In the genomic region with DNA sequence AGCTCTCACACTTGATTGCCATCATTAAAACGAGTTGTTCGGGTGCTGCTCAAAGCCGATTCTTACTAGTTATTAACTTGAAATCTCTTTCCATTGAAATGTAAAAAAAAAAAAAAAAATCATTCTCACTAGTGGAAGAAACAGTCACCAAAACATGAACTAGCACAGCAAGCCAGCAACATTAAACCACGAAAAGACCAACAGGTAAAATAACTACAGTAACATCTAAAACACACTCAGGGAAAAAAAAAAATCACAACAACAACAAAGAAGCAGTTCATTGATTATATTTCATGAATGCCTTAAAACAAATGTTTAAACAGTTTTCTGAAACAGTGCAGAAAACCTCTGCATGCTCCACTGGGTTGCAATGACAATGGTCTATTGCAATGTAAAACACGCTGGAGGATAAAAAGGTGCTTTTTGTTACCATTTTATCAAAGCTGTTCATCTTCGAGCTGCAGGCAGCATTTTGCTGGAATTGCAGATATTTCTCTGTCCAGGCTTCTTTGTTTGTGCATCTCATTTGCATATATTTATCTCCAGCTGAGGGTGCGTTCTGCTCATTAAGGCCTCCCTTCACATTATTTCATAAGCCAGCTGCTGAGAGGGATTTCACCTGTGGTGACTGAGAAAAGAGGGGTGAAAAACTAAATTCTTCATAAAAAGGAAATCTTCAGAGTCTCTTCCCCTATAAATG, we compare ENCODE assay signal across 15 cellular contexts.
DNase-seq lines count a peak whose midpoint lies in the region; ATAC-seq and TF ChIP-seq lines count a peak whose summit lies in the region.
"Had no signal": no experiment of that assay in that cellular context is flagged by ENCODE, and none has a peak within 500 bp of the region (broad histone marks: within the 10 kb centered on the region; RNA-seq: fewer than 3 reads in every experiment).

No MANE protein-coding gene starts in this region.

- H3K9me3 Mint-ChIP-seq in GM23338 (no peaks in the 10 kb centered on the region), WTC11 (no peaks in the 10 kb centered on the region), chondrocyte (ENCODE audit: low read depth) (no peaks in the 10 kb centered on the region)
- H3K9me3 Mint-ChIP-seq: activated T-cell treated with anti-CD3 and anti-CD28 coated beads, Interleukin-2, amount 50 U/mL, for 72 hours; IgD-negative memory B cell had no signal

- H3K4me3 Mint-ChIP-seq in GM23338 (no peak overlapping the region; the same call in 2 of the 3 replicates), WTC11 (no peak overlapping the region), chondrocyte (ENCODE audit: unreplicated experiment) (no peak overlapping the region)
- H3K4me3 Mint-ChIP-seq: activated T-cell treated with anti-CD3 and anti-CD28 coated beads, Interleukin-2, amount 50 U/mL, for 72 hours; IgD-negative memory B cell had no signal

- no peaks in the 10 kb centered on the region for H3K27me3 ChIP-seq in GM23338 (ENCODE audit: insufficient read depth)
- H3K27me3 ChIP-seq in sigmoid colon: no peaks in the 10 kb centered on the region
- H3K27me3 ChIP-seq: thyroid gland had no signal

- no peaks in the 10 kb centered on the region for H3K9me3 ChIP-seq in sigmoid colon
- H3K9me3 ChIP-seq: thyroid gland had no signal

- peak; percentile 68 for ATAC-seq in GM23338
- peak; percentile 24; the same call in 1 of the 2 replicates for ATAC-seq in WTC11
- ATAC-seq in GM18511 (IDR thresholded peaks at IDR 0.05; ENCODE audit: unreplicated experiment): no peak
- no peak for ATAC-seq in GM18867 (IDR thresholded peaks at IDR 0.05; ENCODE audit: unreplicated experiment)
- ATAC-seq: activated T-cell treated with anti-CD3 and anti-CD28 coated beads, Interleukin-2, amount 50 U/mL, for 72 hours had no signal

- H3K4me1 Mint-ChIP-seq in GM23338: peaks cover 58% of the 10 kb centered on the region
- peaks cover 50% of the 10 kb centered on the region for H3K4me1 Mint-ChIP-seq in WTC11
- H3K4me1 Mint-ChIP-seq in chondrocyte (ENCODE audit: low read depth): no peaks in the 10 kb centered on the region
- H3K4me1 Mint-ChIP-seq: IgD-negative memory B cell had no signal

- H3K4me1 ChIP-seq in GM23338 (ENCODE audit: insufficient read depth): peaks cover 45% of the 10 kb centered on the region
- H3K4me1 ChIP-seq in sigmoid colon: peaks cover 3 to 78% (median 67%) of the 10 kb centered on the region in 4 donors
- H3K4me1 ChIP-seq: thyroid gland had no signal

- H3K9me2 ChIP-seq in GM23338 (ENCODE audit: insufficient read depth): no peaks in the 10 kb centered on the region

- H3K36me3 ChIP-seq in GM23338 (ENCODE audit: insufficient read depth): no peaks in the 10 kb centered on the region
- H3K36me3 ChIP-seq in sigmoid colon: no peaks in the 10 kb centered on the region
- H3K36me3 ChIP-seq: thyroid gland had no signal

- CTCF ChIA-PET in WTC11 (lab: Charles Lee): no interaction called here

- H3K4me3 ChIP-seq in GM23338: peak overlapping the region; percentile 7; the same call in 1 of the 2 replicates
- H3K4me3 ChIP-seq in sigmoid colon: no peak overlapping the region
- H3K4me3 ChIP-seq: thyroid gland had no signal

- intact Hi-C loops in sigmoid colon (cut with DNase I): loop anchor here (5.0 to 10.0 kb wide), 7 partner anchors 43 to 1145 kb away; no protein-coding TSS in a partner anchor

- H4K20me1 ChIP-seq in GM23338 (replicated peaks; ENCODE audit: insufficient read depth): no peaks in the 10 kb centered on the region

- H3K27me3 Mint-ChIP-seq in GM23338 (ENCODE audit: insufficient read depth, low read depth, poor library complexity) (peaks cover 6% of the 10 kb centered on the region), WTC11 (ENCODE audit: low read depth) (no peaks in the 10 kb centered on the region), chondrocyte (ENCODE audit: low read depth) (peaks cover 28% of the 10 kb centered on the region)

- H3K36me3 Mint-ChIP-seq in GM23338 (ENCODE audit: low read depth) (no peaks in the 10 kb centered on the region), WTC11 (no peaks in the 10 kb centered on the region), chondrocyte (ENCODE audit: low read depth) (no peaks in the 10 kb centered on the region)
- H3K36me3 Mint-ChIP-seq: IgD-negative memory B cell had no signal

- peak overlapping the region; percentile 22 for H3K4me2 ChIP-seq in GM23338

- H2AFZ ChIP-seq in GM23338: no peak overlapping the region

- WGBS in sigmoid colon, 2 donors: 59 to 77% methylated on average over 7 of the region's 7 CpGs

- H3K27ac ChIP-seq in GM23338 (ENCODE audit: low read depth) (no peak overlapping the region), sigmoid colon (peak overlapping the region; percentile 76 to 91 (median 85))
- H3K27ac ChIP-seq: thyroid gland had no signal

- H3K27ac Mint-ChIP-seq in GM23338 (no peak overlapping the region), WTC11 (peak overlapping the region; percentile 28; the same call in 1 of the 2 replicates), chondrocyte (ENCODE audit: unreplicated experiment) (no peak overlapping the region)
- H3K27ac Mint-ChIP-seq: activated T-cell treated with anti-CD3 and anti-CD28 coated beads, Interleukin-2, amount 50 U/mL, for 72 hours; IgD-negative memory B cell had no signal

- H3K79me2 ChIP-seq in GM23338 (replicated peaks; ENCODE audit: insufficient read depth): no peaks in the 10 kb centered on the region

- DNase-seq in GM23338 (ENCODE audit: low spot score) (peak; percentile 36), WTC11 (ENCODE audit: low spot score) (no peak), medulla oblongata (ENCODE audit: extremely low spot score) (peak; percentile 39), sigmoid colon (no peak), chondrocyte (ENCODE audit: low spot score) (no peak), D341Med (ENCODE audit: low spot score) (no peak)
- DNase-seq: activated CD4-positive, alpha-beta T cell treated with anti-CD3 and anti-CD28 coated beads, Interleukin-2, amount 50 U/mL, for 48 hours; activated T-cell treated with anti-CD3 and anti-CD28 coated beads, Interleukin-2, amount 50 U/mL, for 72 hours; AML-193; islet precursor cell; NCI-H2171 treated with DMSO at 0.1 percent for 48 hours; thyroid gland had no signal

- no peaks in the 10 kb centered on the region for H3F3A ChIP-seq in GM23338 (replicated peaks; ENCODE audit: low read depth)

- no peak for TF ChIP-seq CTCF in GM23338 (conservative IDR thresholded peaks at IDR 0.05; ENCODE audit: low read depth in 2 of 2)
- TF ChIP-seq CTCF in WTC11 (IDR thresholded peaks at IDR 0.05): no peak
- TF ChIP-seq CTCF in sigmoid colon (IDR thresholded peaks at IDR 0.05): no peak
- no peak for TF ChIP-seq CTCF in chondrocyte (IDR thresholded peaks at IDR 0.05)

- TF ChIP-seq EP300 in sigmoid colon (IDR thresholded peaks at IDR 0.05): no peak

- POLR2A ChIA-PET in WTC11 (lab: Charles Lee): no interaction called here

- no peak for TF ChIP-seq POLR2A in sigmoid colon (IDR thresholded peaks at IDR 0.05)

TF ChIP-seq in GM23338, 12 proteins besides CTCF, POLR2A, EP300 and RAD21:
- TF ChIP-seq EZH2phosphoT487 (IDR thresholded peaks at IDR 0.05; ENCODE audit: unreplicated experiment) (no peak), STAT1 (IDR thresholded peaks at IDR 0.05; ENCODE audit: unreplicated experiment) (no peak)

TF ChIP-seq in WTC11, 78 proteins besides CTCF, POLR2A, EP300 and RAD21:
- TF ChIP-seq NFYB (CRISPR knock-in tag; conservative IDR thresholded peaks at IDR 0.05; ENCODE audit: low read depth) (no peak), TEAD1 (CRISPR knock-in tag; IDR thresholded peaks at IDR 0.05) (no peak), USF1 (CRISPR knock-in tag; IDR thresholded peaks at IDR 0.05) (no peak), JAZF1 (CRISPR knock-in tag; IDR thresholded peaks at IDR 0.05) (no peak), E2F5 (CRISPR knock-in tag; IDR thresholded peaks at IDR 0.05) (no peak)
TF ChIP-seq in WTC11: peak in this region for 0.

Comparison
In these comparisons a context has a peak if more than half of its experiments do, and no peak if none do; other contexts are left out.
1. ATAC-seq: peak in GM23338 (single experiment) and WTC11 (single experiment); none in GM18511 (single experiment) and GM18867 (single experiment).
2. DNase-seq: peak in GM23338 (single experiment) and medulla oblongata (single experiment); none in WTC11 (single experiment), sigmoid colon (single experiment), chondrocyte (single experiment) and D341Med (single experiment).